ENCODE assay signal across 8 cellular contexts in genomic region chr7:149261321-149261828, GRCh38. TPM values are rescaled to one million over a fixed set of nuclear protein-coding genes. Genes with fewer than 3 reads are reported as not detected.
DNase-seq lines count a peak whose midpoint lies in the region; ATAC-seq and TF ChIP-seq lines count a peak whose summit lies in the region.

No MANE protein-coding gene starts in this region.

- peak overlapping the region; percentile 83 for H3K4me3 Mint-ChIP-seq in endothelial cell (ENCODE audit: unreplicated experiment)
- peak overlapping the region; percentile 83 to 91 (median 88) for H3K4me3 Mint-ChIP-seq in naive thymus-derived CD4-positive, alpha-beta T cell

- TF ChIP-seq CTCF in endothelial cell (IDR thresholded peaks at IDR 0.05; ENCODE audit: unreplicated experiment): no peak

- peaks cover 3% of the 10 kb centered on the region; the same call in 1 of the 2 replicates for H3K36me3 ChIP-seq in ES-I3 (ENCODE audit: insufficient read depth, low read length)
- peaks cover 26% of the 10 kb centered on the region for H3K36me3 ChIP-seq in SK-N-MC (ENCODE audit: insufficient read depth, low read length)
- peaks cover 0 to 15% (median 6%) of the 10 kb centered on the region in 3 experiments for H3K36me3 ChIP-seq in naive thymus-derived CD4-positive, alpha-beta T cell (ENCODE audit: control insufficient read depth in 2 of 3, insufficient read depth in 3 of 3, low read length in 3 of 3)

- DNase-seq in HCEC 1CT (peak; percentile 29), SK-N-MC (ENCODE audit: low read depth, low spot score) (no peak), endothelial cell (ENCODE audit: low spot score) (no peak), 8988T (no peak), HuH-7.5 (ENCODE audit: low spot score) (no peak)
- peak in 4 of 9 donors; percentile 9 to 46 (median 16) for DNase-seq in naive thymus-derived CD4-positive, alpha-beta T cell

- H3K36me3 Mint-ChIP-seq in endothelial cell (ENCODE audit: low read depth, unreplicated experiment): peaks cover 18% of the 10 kb centered on the region
- peaks cover 0 to 9% (median 3%) of the 10 kb centered on the region in 5 donors for H3K36me3 Mint-ChIP-seq in naive thymus-derived CD4-positive, alpha-beta T cell

- no peak for ATAC-seq in naive thymus-derived CD4-positive, alpha-beta T cell
- no peak for ATAC-seq in HG03196 (IDR thresholded peaks at IDR 0.05; ENCODE audit: unreplicated experiment)

- H3K4me1 Mint-ChIP-seq in endothelial cell (ENCODE audit: unreplicated experiment): peaks cover 6% of the 10 kb centered on the region
- peaks cover 22 to 46% (median 32%) of the 10 kb centered on the region in 7 donors for H3K4me1 Mint-ChIP-seq in naive thymus-derived CD4-positive, alpha-beta T cell

- H3K27ac Mint-ChIP-seq in endothelial cell (ENCODE audit: unreplicated experiment): no peak overlapping the region
- H3K27ac Mint-ChIP-seq in naive thymus-derived CD4-positive, alpha-beta T cell: peak overlapping the region; percentile 84 to 93 (median 90)

- peaks cover 4% of the 10 kb centered on the region for H3K27me3 Mint-ChIP-seq in endothelial cell (ENCODE audit: unreplicated experiment)
- no peaks in the 10 kb centered on the region for H3K27me3 Mint-ChIP-seq in naive thymus-derived CD4-positive, alpha-beta T cell

- no peaks in the 10 kb centered on the region for H3K9me3 Mint-ChIP-seq in endothelial cell (ENCODE audit: unreplicated experiment)
- H3K9me3 Mint-ChIP-seq in naive thymus-derived CD4-positive, alpha-beta T cell: no peaks in the 10 kb centered on the region

- H3K9ac ChIP-seq in ES-I3 (ENCODE audit: low read depth, low read length): peak overlapping the region; percentile 95
- peak overlapping the region; percentile 95 for H3K9ac ChIP-seq in SK-N-MC (ENCODE audit: insufficient read length)

- H3K27ac ChIP-seq in SK-N-MC: peak overlapping the region; percentile 81
- peak overlapping the region; percentile 71 for H3K27ac ChIP-seq in naive thymus-derived CD4-positive, alpha-beta T cell (ENCODE audit: low read depth, low read length)

- H3K27me3 ChIP-seq in naive thymus-derived CD4-positive, alpha-beta T cell (ENCODE audit: control insufficient read depth in 2 of 2, insufficient read depth in 2 of 2, low read length in 2 of 2): no peaks in the 10 kb centered on the region

- CTCF ChIA-PET in naive thymus-derived CD4-positive, alpha-beta T cell (lab: Charles Lee): interaction anchor here (0.6 to 3.3 kb wide), 12 partner anchors 9 to 1628 kb away, joined by 3 to 26 read pairs (median 4); partner anchors contain the start of genes ZNF398 and ZNF777

- POLR2A ChIA-PET in naive thymus-derived CD4-positive, alpha-beta T cell (lab: Charles Lee): interaction anchor here (0.9 to 4.4 kb wide), 11 partner anchors 8 to 199 kb away, joined by 3 to 61 read pairs (median 6); partner anchors contain the start of genes ZNF282, ZNF425 and ZNF777

- intact Hi-C loops in naive thymus-derived CD4-positive, alpha-beta T cell (cut with micrococcal nuclease): loop anchor here (2.0 to 10.0 kb wide), 5 partner anchors 61 to 1963 kb away; partner anchors contain the start of genes ABCF2 (in 1 of the 2), PDIA4 (in 1 of the 2) and ZNF467 (in 1 of the 2)

- no peaks in the 10 kb centered on the region for H3K4me1 ChIP-seq in ES-I3 (ENCODE audit: insufficient read depth, low read length)
- H3K4me1 ChIP-seq in naive thymus-derived CD4-positive, alpha-beta T cell (ENCODE audit: control insufficient read depth in 2 of 2, insufficient read depth in 2 of 2, low read length in 2 of 2): peaks cover 19 to 20% of the 10 kb centered on the region in 2 donors

- H3K9me3 ChIP-seq in ES-I3 (ENCODE audit: control insufficient read depth, insufficient read depth, low read length) (no peaks in the 10 kb centered on the region), SK-N-MC (ENCODE audit: low read depth, low read length) (no peaks in the 10 kb centered on the region)
- no peaks in the 10 kb centered on the region for H3K9me3 ChIP-seq in naive thymus-derived CD4-positive, alpha-beta T cell (ENCODE audit: control insufficient read depth in 2 of 3, low read length in 3 of 3)

- peak overlapping the region; percentile 97 for H3K4me3 ChIP-seq in SK-N-MC
- peak overlapping the region; percentile 74 for H3K4me3 ChIP-seq in naive thymus-derived CD4-positive, alpha-beta T cell (ENCODE audit: low read length)

RNA-seq across cellular contexts. Expression of gene ZNF783, which starts 0.6 kb away (rescaled TPM):
- 15.3 TPM for total RNA-seq in endothelial cell (ENCODE audit: unreplicated experiment)
- 10 to 100 TPM; 23.3 to 49.2 (median 36.0) TPM for total RNA-seq in naive thymus-derived CD4-positive, alpha-beta T cell
- polyA plus RNA-seq in naive thymus-derived CD4-positive, alpha-beta T cell: 1 to 10 TPM; 6.2 to 9.7 TPM

RNA-seq across cellular contexts. Expression of gene ZNF212, which starts 21.9 kb away (rescaled TPM):
- total RNA-seq in endothelial cell (ENCODE audit: unreplicated experiment): 12.8 TPM
- total RNA-seq in naive thymus-derived CD4-positive, alpha-beta T cell: 10 to 100 TPM; 10.4 to 20.6 (median 13.3) TPM
- 10 to 100 TPM in 1 of 2 donors, 1 to 10 TPM in 1; 5.9 to 11.4 TPM for polyA plus RNA-seq in naive thymus-derived CD4-positive, alpha-beta T cell
